In the genomic region with DNA sequence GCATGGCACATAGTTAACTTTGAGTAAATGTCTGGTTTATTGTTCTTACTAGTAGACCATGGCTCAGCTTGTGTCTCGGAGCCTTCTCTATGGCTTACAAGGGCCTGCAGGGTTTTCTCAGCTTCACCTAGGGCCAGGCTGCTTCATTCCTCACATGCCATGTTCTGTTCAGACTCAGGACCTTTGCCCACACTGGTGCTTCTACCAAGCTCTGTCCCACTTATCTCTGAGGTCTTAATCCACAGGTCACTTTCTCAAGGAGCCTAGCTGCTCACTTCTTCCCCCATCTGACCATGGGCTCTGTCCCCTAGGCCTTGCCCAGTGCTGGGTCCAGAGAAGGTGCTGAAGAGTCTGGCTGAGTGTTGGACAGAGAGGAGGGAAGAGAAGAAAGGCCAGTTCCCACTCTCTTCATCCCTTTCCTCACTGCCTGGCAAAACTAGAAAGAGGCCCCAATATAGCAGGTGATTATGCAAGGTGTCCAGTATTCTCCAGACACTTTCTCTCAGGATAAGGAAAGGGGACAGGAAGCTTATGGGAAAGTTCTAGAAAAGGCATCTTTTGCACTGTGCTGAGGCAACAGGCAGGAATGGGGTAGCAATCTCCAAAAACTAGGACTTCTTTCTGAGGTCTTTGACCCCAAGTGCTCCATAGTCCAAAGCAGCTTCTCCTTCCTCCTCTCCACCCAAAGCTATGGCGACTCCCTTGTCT, we compare ENCODE assay signal across 1 cellular context.
TF ChIP-seq lines count a peak whose summit lies in the region.

No MANE protein-coding gene starts in this region.

TF ChIP-seq in HepG2, 621 proteins besides CTCF, POLR2A, EP300 and RAD21 (continued from another document):
- TF ChIP-seq, protein P1, sequence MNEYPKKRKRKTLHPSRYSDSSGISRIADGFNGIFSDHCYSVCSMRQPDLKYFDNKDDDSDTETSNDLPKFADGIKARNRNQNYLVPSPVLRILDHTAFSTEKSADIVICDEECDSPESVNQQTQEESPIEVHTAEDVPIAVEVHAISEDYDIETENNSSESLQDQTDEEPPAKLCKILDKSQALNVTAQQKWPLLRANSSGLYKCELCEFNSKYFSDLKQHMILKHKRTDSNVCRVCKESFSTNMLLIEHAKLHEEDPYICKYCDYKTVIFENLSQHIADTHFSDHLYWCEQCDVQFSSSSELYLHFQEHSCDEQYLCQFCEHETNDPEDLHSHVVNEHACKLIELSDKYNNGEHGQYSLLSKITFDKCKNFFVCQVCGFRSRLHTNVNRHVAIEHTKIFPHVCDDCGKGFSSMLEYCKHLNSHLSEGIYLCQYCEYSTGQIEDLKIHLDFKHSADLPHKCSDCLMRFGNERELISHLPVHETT (CRISPR knock-in tag; conservative IDR thresholded peaks at IDR 0.05), result no peak
- TF ChIP-seq FOXA3 (CRISPR knock-in tag; IDR thresholded peaks at IDR 0.05) (no peak), NR2F2 (IDR thresholded peaks at IDR 0.05; ENCODE audit: borderline replicate concordance, low read depth) (no peak), TEAD2 (CRISPR knock-in tag; IDR thresholded peaks at IDR 0.05) (no peak), POLR2G (IDR thresholded peaks at IDR 0.05; ENCODE audit: low read depth, low read length) (peak; percentile 3; the same call in 1 of the 2 replicates), RFXAP (CRISPR knock-in tag; IDR thresholded peaks at IDR 0.05; ENCODE audit: borderline replicate concordance) (no peak), ZFP90 (CRISPR knock-in tag; IDR thresholded peaks at IDR 0.05; ENCODE audit: borderline replicate concordance) (0 out of 2 replicates have a peak, but pooled peaks have one; percentile 41)
- TF ChIP-seq, protein P2, sequence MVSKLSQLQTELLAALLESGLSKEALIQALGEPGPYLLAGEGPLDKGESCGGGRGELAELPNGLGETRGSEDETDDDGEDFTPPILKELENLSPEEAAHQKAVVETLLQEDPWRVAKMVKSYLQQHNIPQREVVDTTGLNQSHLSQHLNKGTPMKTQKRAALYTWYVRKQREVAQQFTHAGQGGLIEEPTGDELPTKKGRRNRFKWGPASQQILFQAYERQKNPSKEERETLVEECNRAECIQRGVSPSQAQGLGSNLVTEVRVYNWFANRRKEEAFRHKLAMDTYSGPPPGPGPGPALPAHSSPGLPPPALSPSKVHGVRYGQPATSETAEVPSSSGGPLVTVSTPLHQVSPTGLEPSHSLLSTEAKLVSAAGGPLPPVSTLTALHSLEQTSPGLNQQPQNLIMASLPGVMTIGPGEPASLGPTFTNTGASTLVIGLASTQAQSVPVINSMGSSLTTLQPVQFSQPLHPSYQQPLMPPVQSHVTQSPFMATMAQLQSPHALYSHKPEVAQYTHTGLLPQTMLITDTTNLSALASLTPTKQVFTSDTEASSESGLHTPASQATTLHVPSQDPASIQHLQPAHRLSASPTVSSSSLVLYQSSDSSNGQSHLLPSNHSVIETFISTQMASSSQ (IDR thresholded peaks at IDR 0.05; ENCODE audit: low read depth), result no peak
- TF ChIP-seq, protein P2 (CRISPR knock-in tag; IDR thresholded peaks at IDR 0.05; ENCODE audit: borderline replicate concordance), result 0 out of 2 replicates have a peak, but pooled peaks have one; percentile 28
